ENCODE assay signal across 18 cellular contexts in genomic region chr2:205650931-205651330, GRCh38. TPM values are rescaled to one million over a fixed set of nuclear protein-coding genes. Genes with fewer than 3 reads are reported as not detected.
"Had no signal": no experiment of that assay in that cellular context is flagged by ENCODE, and none has a peak within 500 bp of the region (broad histone marks: within the 10 kb centered on the region; RNA-seq: fewer than 3 reads in every experiment).

No MANE protein-coding gene starts in this region.

- DNase-seq: activated CD4-positive, alpha-beta T cell treated with anti-CD3 and anti-CD28 coated beads for 36 hours; activated CD4-positive, alpha-beta T cell treated with anti-CD3 and anti-CD28 coated beads, Interleukin-2, amount 50 U/mL, for 48 hours; activated naive CD4-positive, alpha-beta T cell; activated naive CD8-positive, alpha-beta T cell treated with anti-CD3 and anti-CD28 coated beads for 36 hours; amygdala; body of pancreas; dorsolateral prefrontal cortex; gastrocnemius medialis; kidney; left ventricle myocardium superior; naive thymus-derived CD8-positive, alpha-beta T cell; occipital lobe; stimulated activated CD4-positive, alpha-beta T cell treated with anti-CD3 and anti-CD28 coated beads, Interleukin-2, amount 100 ng/mL, for 24 hours; stimulated activated naive CD8-positive, alpha-beta T cell treated with anti-CD3 and anti-CD28 coated beads, Interleukin-15, Interleukin-2, amounts not matched to agents 100 U/mL and 50 U/mL, for 24 hours; uterus had no signal

- ATAC-seq: activated CD4-positive, alpha-beta T cell treated with anti-CD3 and anti-CD28 coated beads for 36 hours; body of pancreas; gastrocnemius medialis; naive thymus-derived CD8-positive, alpha-beta T cell; stimulated activated naive CD8-positive, alpha-beta T cell treated with anti-CD3 and anti-CD28 coated beads, Interleukin-15, Interleukin-2, amounts not matched to agents 100 U/mL and 50 U/mL, for 24 hours had no signal

- H3K27ac Mint-ChIP-seq: activated CD4-positive, alpha-beta T cell treated with anti-CD3 and anti-CD28 coated beads for 36 hours; activated naive CD8-positive, alpha-beta T cell treated with anti-CD3 and anti-CD28 coated beads for 36 hours; naive thymus-derived CD8-positive, alpha-beta T cell had no signal

- H3K36me3 ChIP-seq: gastrocnemius medialis, heart left ventricle, tibial nerve, uterus had no signal

- H3K27me3 Mint-ChIP-seq: activated CD4-positive, alpha-beta T cell treated with anti-CD3 and anti-CD28 coated beads for 36 hours; activated naive CD8-positive, alpha-beta T cell treated with anti-CD3 and anti-CD28 coated beads for 36 hours had no signal

- H3K36me3 Mint-ChIP-seq: activated naive CD8-positive, alpha-beta T cell treated with anti-CD3 and anti-CD28 coated beads for 36 hours; naive thymus-derived CD8-positive, alpha-beta T cell had no signal

- H3K4me3 Mint-ChIP-seq: activated CD4-positive, alpha-beta T cell treated with anti-CD3 and anti-CD28 coated beads for 36 hours; activated naive CD8-positive, alpha-beta T cell treated with anti-CD3 and anti-CD28 coated beads for 36 hours; naive thymus-derived CD8-positive, alpha-beta T cell had no signal

- H3K9me3 ChIP-seq: body of pancreas, gastrocnemius medialis, heart left ventricle, tibial nerve, uterus had no signal

- H3K4me1 Mint-ChIP-seq: activated naive CD8-positive, alpha-beta T cell treated with anti-CD3 and anti-CD28 coated beads for 36 hours; naive thymus-derived CD8-positive, alpha-beta T cell had no signal

- H3K4me1 ChIP-seq: body of pancreas, gastrocnemius medialis, heart left ventricle, tibial nerve, uterus had no signal

- H3K9me3 Mint-ChIP-seq: activated naive CD8-positive, alpha-beta T cell treated with anti-CD3 and anti-CD28 coated beads for 36 hours; naive thymus-derived CD8-positive, alpha-beta T cell had no signal

- H3K4me3 ChIP-seq: body of pancreas, dorsolateral prefrontal cortex, gastrocnemius medialis, heart left ventricle, tibial nerve, uterus had no signal

- H3K27ac ChIP-seq: body of pancreas, dorsolateral prefrontal cortex, gastrocnemius medialis, heart left ventricle, tibial nerve, uterus had no signal

- FAIRE-seq: kidney, TTC549 had no signal

- H3K27me3 ChIP-seq: body of pancreas, gastrocnemius medialis, heart left ventricle, tibial nerve, uterus had no signal

RNA-seq across cellular contexts. Expression of gene NRP2, which starts 31.4 kb away (rescaled TPM):
- polyA plus RNA-seq: naive thymus-derived CD8-positive, alpha-beta T cell had no signal
